In genomic region chr19:42132030-42132628, GRCh38 we compare ENCODE assay signal across 9 cellular contexts. TPM values are rescaled to one million over a fixed set of nuclear protein-coding genes. Genes with fewer than 3 reads are reported as not detected.
DNase-seq lines count a peak whose midpoint lies in the region; ATAC-seq and TF ChIP-seq lines count a peak whose summit lies in the region.
"Had no signal": no experiment of that assay in that cellular context is flagged by ENCODE, and none has a peak within 500 bp of the region (broad histone marks: within the 10 kb centered on the region; RNA-seq: fewer than 3 reads in every experiment).

POU2F2 (minus strand) TSS chr19:42132446; CDS start chr19:42132411, 35 bp downstream.

- no peaks in the 10 kb centered on the region for H3K36me3 ChIP-seq in subcutaneous abdominal adipose tissue (ENCODE audit: control insufficient read depth in 5 of 5, insufficient read depth in 5 of 5, low read length in 5 of 5)
- H3K36me3 ChIP-seq: cardiac muscle cell had no signal

- no peak within 1 kb of the TSS for H3K27ac ChIP-seq in subcutaneous abdominal adipose tissue (ENCODE audit: low read depth, low read length)
- H3K27ac ChIP-seq: cardiac muscle cell had no signal

- H3K9ac ChIP-seq in subcutaneous abdominal adipose tissue (ENCODE audit: low read length in 5 of 5) = peak within 1 kb of the TSS in 3 of 5 donors; percentile 35 to 64 (median 45)

- H3K27me3 Mint-ChIP-seq in activated CD4-positive, alpha-beta T cell treated with anti-CD3 and anti-CD28 coated beads, Interleukin-2, amount 10 ng/mL, durations not matched to agents 24 days and 14 days = no peaks in the 10 kb centered on the region
- H3K27me3 Mint-ChIP-seq in natural killer cell (ENCODE audit: low read depth in 2 of 2) = no peaks in the 10 kb centered on the region

- H3K4me1 ChIP-seq in subcutaneous abdominal adipose tissue (ENCODE audit: control insufficient read depth in 5 of 5, insufficient read depth in 5 of 5, low read length in 5 of 5) = peaks cover 2 to 46% (median 29%) of the 10 kb centered on the region in 5 donors

- peak within 1 kb of the TSS; percentile 18 to 53 (median 51) for H3K4me3 ChIP-seq in subcutaneous abdominal adipose tissue (ENCODE audit: low read depth in 1 of 5, low read length in 5 of 5)
- H3K4me3 ChIP-seq: cardiac muscle cell had no signal

- TF ChIP-seq CTCF in natural killer cell (IDR thresholded peaks at IDR 0.05) = no peak

- no peaks in the 10 kb centered on the region for H3K9me3 Mint-ChIP-seq in activated CD4-positive, alpha-beta T cell treated with anti-CD3 and anti-CD28 coated beads, Interleukin-2, amount 10 ng/mL, durations not matched to agents 24 days and 14 days
- no peaks in the 10 kb centered on the region for H3K9me3 Mint-ChIP-seq in natural killer cell

- peaks cover 17 to 42% (median 31%) of the 10 kb centered on the region in 5 donors for H3K27me3 ChIP-seq in subcutaneous abdominal adipose tissue (ENCODE audit: control insufficient read depth in 5 of 5, insufficient read depth in 4 of 5, low read length in 5 of 5)

- ATAC-seq in GM18520 (IDR thresholded peaks at IDR 0.05; ENCODE audit: unreplicated experiment) (peak; percentile 27), HG03469 (IDR thresholded peaks at IDR 0.05; ENCODE audit: unreplicated experiment) (peak; percentile 32), natural killer cell (peak; percentile 80 to 86 (median 84))

- H3K9me3 ChIP-seq in subcutaneous abdominal adipose tissue (ENCODE audit: control insufficient read depth in 5 of 5, low read length in 5 of 5) = no peaks in the 10 kb centered on the region

- peak; percentile 96 for DNase-seq in activated CD4-positive, alpha-beta T cell treated with anti-CD3 and anti-CD28 coated beads, Interleukin-2, amount 10 ng/mL, durations not matched to agents 24 days and 14 days
- peak; percentile 82 for DNase-seq in effector CD8-positive, alpha-beta T cell (lab: John Stamatoyannopoulos, UW)
- DNase-seq in natural killer cell (peak; percentile 75), COR-L47 (lab: John Stamatoyannopoulos, UW) (no peak), NCI-H1930 (lab: John Stamatoyannopoulos, UW) (no peak)

- intact Hi-C loops in activated CD4-positive, alpha-beta T cell treated with anti-CD3 and anti-CD28 coated beads, Interleukin-2, amount 10 ng/mL, durations not matched to agents 24 days and 14 days (cut with micrococcal nuclease) = loop anchor here (1.0 to 10.0 kb wide), 8 partner anchors 9 to 293 kb away; partner anchors contain the start of genes DEDD2, GSK3A, LIPE and PAFAH1B3
- intact Hi-C loops in natural killer cell (cut with micrococcal nuclease) = loop anchor here (1.0 to 5.0 kb wide), 4 partner anchors 65 to 193 kb away; partner anchors contain the start of gene MEGF8

- H3K27ac Mint-ChIP-seq in activated CD4-positive, alpha-beta T cell treated with anti-CD3 and anti-CD28 coated beads, Interleukin-2, amount 10 ng/mL, durations not matched to agents 24 days and 14 days = peak within 1 kb of the TSS; percentile 81
- peak within 1 kb of the TSS; percentile 58 to 86 for H3K27ac Mint-ChIP-seq in natural killer cell

- H3K36me3 Mint-ChIP-seq in activated CD4-positive, alpha-beta T cell treated with anti-CD3 and anti-CD28 coated beads, Interleukin-2, amount 10 ng/mL, durations not matched to agents 24 days and 14 days (ENCODE audit: low read depth) = peaks cover 24% of the 10 kb centered on the region
- H3K36me3 Mint-ChIP-seq in natural killer cell = no peaks in the 10 kb centered on the region

- H3K4me1 Mint-ChIP-seq in activated CD4-positive, alpha-beta T cell treated with anti-CD3 and anti-CD28 coated beads, Interleukin-2, amount 10 ng/mL, durations not matched to agents 24 days and 14 days = peaks cover 67% of the 10 kb centered on the region
- peaks cover 36 to 73% of the 10 kb centered on the region in 2 donors for H3K4me1 Mint-ChIP-seq in natural killer cell

- peak within 1 kb of the TSS; percentile 88 for H3K4me3 Mint-ChIP-seq in activated CD4-positive, alpha-beta T cell treated with anti-CD3 and anti-CD28 coated beads, Interleukin-2, amount 10 ng/mL, durations not matched to agents 24 days and 14 days
- peak within 1 kb of the TSS; percentile 80 for H3K4me3 Mint-ChIP-seq in natural killer cell

RNA-seq across cellular contexts. Expression of gene POU2F2, which starts in this region (rescaled TPM):
- 71.5 and 72.0 TPM in 2 replicates for total RNA-seq in activated CD4-positive, alpha-beta T cell treated with anti-CD3 and anti-CD28 coated beads, Interleukin-2, amount 10 ng/mL, durations not matched to agents 24 days and 14 days
- total RNA-seq in natural killer cell = 10 to 100 TPM; 27.3 to 40.8 (median 29.3) TPM
- total RNA-seq: cardiac muscle cell had no signal

Comparison
In these comparisons a context has a peak if more than half of its experiments do, and no peak if none do; other contexts are left out.
1. ATAC-seq: peak in every context shown above with its lines; median percentile 84 in natural killer cell; 32 in HG03469; 27 in GM18520.
2. DNase-seq: peak in activated CD4-positive, alpha-beta T cell treated with anti-CD3 and anti-CD28 coated beads, Interleukin-2, amount 10 ng/mL, durations not matched to agents 24 days and 14 days (single experiment), effector CD8-positive, alpha-beta T cell (single experiment) and natural killer cell (single experiment); none in COR-L47 (single experiment) and NCI-H1930 (0 of 2).